In genomic region chr11:66728760-66729385, GRCh38 we compare ENCODE assay signal across 8 cellular contexts. TPM values are rescaled to one million over a fixed set of nuclear protein-coding genes. Genes with fewer than 3 reads are reported as not detected.
DNase-seq lines count a peak whose midpoint lies in the region; ATAC-seq and TF ChIP-seq lines count a peak whose summit lies in the region.

Gene SPTBN2 (minus strand): TSS chr11:66729216. CDS start chr11:66721240, 7,976 bp downstream.

- H3K27ac Mint-ChIP-seq in activated B cell treated with CpG ODN at 0.5 μM for 24 hours = peak within 1 kb of the TSS; percentile 13

- CTCF ChIA-PET in activated B cell treated with CpG ODN at 0.5 μM for 24 hours (lab: Charles Lee) = no interaction called here

- DNase-seq in GM12864 (ENCODE audit: low read depth) = no peak
- no peak for DNase-seq in activated B cell treated with CpG ODN at 0.5 μM for 24 hours
- DNase-seq in head of caudate nucleus = peak; percentile 39 to 91 (median 72)
- DNase-seq in psoas muscle = peak in 1 of 2 donors; percentile 39
- DNase-seq in T1000 (lab: John Stamatoyannopoulos, UW) = no peak
- no peak for DNase-seq in DMS153 treated with DMSO at 0.1 percent for 48 hours (lab: John Stamatoyannopoulos, UW; ENCODE audit: unreplicated experiment)

- H3K4me1 Mint-ChIP-seq in activated B cell treated with CpG ODN at 0.5 μM for 24 hours = peaks cover 18% of the 10 kb centered on the region

- H3K4me1 ChIP-seq in psoas muscle = no peaks in the 10 kb centered on the region

- H3K9me3 Mint-ChIP-seq in activated B cell treated with CpG ODN at 0.5 μM for 24 hours = no peaks in the 10 kb centered on the region

- ATAC-seq in activated B cell treated with CpG ODN at 0.5 μM for 24 hours (ENCODE audit: low read depth) = no peak
- no peak for ATAC-seq in psoas muscle
- ATAC-seq in GM18517 (IDR thresholded peaks at IDR 0.05; ENCODE audit: unreplicated experiment) = no peak

- H3K36me3 Mint-ChIP-seq in activated B cell treated with CpG ODN at 0.5 μM for 24 hours (ENCODE audit: low read depth) = peaks cover 2% of the 10 kb centered on the region

- peaks cover 0 to 57% (median 19%) of the 10 kb centered on the region in 3 donors for H3K27me3 ChIP-seq in psoas muscle (ENCODE audit: insufficient read depth in 3 of 3, low read length in 2 of 3)

- H3K27me3 Mint-ChIP-seq in activated B cell treated with CpG ODN at 0.5 μM for 24 hours = peaks cover 36% of the 10 kb centered on the region

- H3K4me3 ChIP-seq in GM12864 (ENCODE audit: low read depth, low read length) (peak within 1 kb of the TSS; percentile 38), psoas muscle (peak within 1 kb of the TSS; percentile 59)

- no peaks in the 10 kb centered on the region for H3K9me3 ChIP-seq in psoas muscle

- peak within 1 kb of the TSS; percentile 87 for H3K4me3 Mint-ChIP-seq in activated B cell treated with CpG ODN at 0.5 μM for 24 hours

- H3K36me3 ChIP-seq in psoas muscle (ENCODE audit: insufficient read depth in 1 of 2, low read depth in 1 of 2) = no peaks in the 10 kb centered on the region

- intact Hi-C loops in activated B cell treated with CpG ODN at 0.5 μM for 24 hours (cut with micrococcal nuclease) (loop anchor here (2.0 to 5.0 kb wide), 2 partner anchors 16 to 228 kb away; partner anchors contain the start of gene PC), head of caudate nucleus (cut with DNase I) (no loop called here), psoas muscle (cut with DNase I) (no loop called here)

- peak within 1 kb of the TSS; percentile 55; the same call in 1 of the 2 replicates for H3K27ac ChIP-seq in 22Rv1
- H3K27ac ChIP-seq in psoas muscle = no peak within 1 kb of the TSS

- POLR2A ChIA-PET in activated B cell treated with CpG ODN at 0.5 μM for 24 hours (lab: Charles Lee) = interaction anchor here (0.5 to 0.6 kb wide), 2 partner anchors 33 to 213 kb away, joined by 5 to 8 read pairs; no protein-coding TSS in a partner anchor

- TF ChIP-seq CTCF in 22Rv1 (IDR thresholded peaks at IDR 0.05) (no peak), GM12864 (IDR thresholded peaks at IDR 0.05; ENCODE audit: low read depth, low read length, missing control alignments) (no peak), activated B cell treated with CpG ODN at 0.5 μM for 24 hours (IDR thresholded peaks at IDR 0.05) (no peak), psoas muscle (IDR thresholded peaks at IDR 0.05) (no peak)

- 23 to 27% (median 25%) methylated on average over 23 of the region's 23 CpGs for WGBS in psoas muscle, 3 donors

RNA-seq across cellular contexts. Expression of gene SPTBN2, which starts in this region (rescaled TPM):
- total RNA-seq in activated B cell treated with CpG ODN at 0.5 μM for 24 hours (1.2 and 3.0 TPM in 2 replicates), psoas muscle (1 to 10 TPM in 1 of 4 donors, under 1 TPM in 3; 0.08 to 1.4 (median 0.72) TPM)
- polyA plus RNA-seq in psoas muscle = under 1 TPM in 2 of 3 donors, not detected in 1; 0.08 to 0.16 TPM

Comparison
In these comparisons a context has a peak if more than half of its experiments do, and no peak if none do; other contexts are left out.
1. DNase-seq: peak in head of caudate nucleus (42 of 42); none in GM12864 (single experiment), activated B cell treated with CpG ODN at 0.5 μM for 24 hours (single experiment), T1000 (single experiment) and DMS153 treated with DMSO at 0.1 percent for 48 hours (single experiment).